Comparison of ENCODE assay signal across 1 cellular context in genomic region chr2:23926750-23927627, GRCh38.
TF ChIP-seq lines count a peak whose summit lies in the region.

Gene ATAD2B, minus strand, starts transcription at chr2:23927123. Its CDS starts 353 bp downstream, at chr2:23926770.

TF ChIP-seq in HepG2, 621 proteins besides CTCF, POLR2A, EP300 and RAD21 (continued from another document):
- TF ChIP-seq THRA (CRISPR knock-in tag; IDR thresholded peaks at IDR 0.05; ENCODE audit: borderline replicate concordance) (peak; percentile 55), ZNF674 (CRISPR knock-in tag; IDR thresholded peaks at IDR 0.05; ENCODE audit: low read depth) (0 out of 2 replicates have a peak, but pooled peaks have one; percentile 65), ZBTB8A (CRISPR knock-in tag; IDR thresholded peaks at IDR 0.05; ENCODE audit: borderline replicate concordance, low read depth) (no peak), ZFP82 (CRISPR knock-in tag; IDR thresholded peaks at IDR 0.05; ENCODE audit: borderline replicate concordance) (peak; percentile 89; the same call in 1 of the 2 replicates), CBX1 (IDR thresholded peaks at IDR 0.05; ENCODE audit: low read depth) (peak; percentile 92), ZNF570 (CRISPR knock-in tag; IDR thresholded peaks at IDR 0.05; ENCODE audit: borderline replicate concordance) (0 out of 2 replicates have a peak, but pooled peaks have one; percentile 78), HNRNPUL1 (IDR thresholded peaks at IDR 0.05; ENCODE audit: low read depth, low read length) (no peak; the same call in 1 of the 2 replicates), ZNF562 (CRISPR knock-in tag; IDR thresholded peaks at IDR 0.05; ENCODE audit: borderline replicate concordance) (no peak), SP140L (CRISPR knock-in tag; IDR thresholded peaks at IDR 0.05; ENCODE audit: borderline replicate concordance) (no peak; the same call in 1 of the 2 replicates), RARA (CRISPR knock-in tag; IDR thresholded peaks at IDR 0.05) (peak; percentile 51), SP2 (CRISPR knock-in tag; IDR thresholded peaks at IDR 0.05) (peak; percentile 60), ELK4 (CRISPR knock-in tag; IDR thresholded peaks at IDR 0.05; ENCODE audit: borderline replicate concordance) (0 out of 2 replicates have a peak, but pooled peaks have one; percentile 10), ZFX (CRISPR knock-in tag; IDR thresholded peaks at IDR 0.05; ENCODE audit: low read depth) (peak; percentile 94), ZNF33A (CRISPR knock-in tag; IDR thresholded peaks at IDR 0.05; ENCODE audit: borderline replicate concordance) (no peak), ISL2 (CRISPR knock-in tag; IDR thresholded peaks at IDR 0.05) (peak; percentile 78; the same call in 1 of the 2 replicates), ZNF605 (CRISPR knock-in tag; IDR thresholded peaks at IDR 0.05) (no peak; the same call in 1 of the 2 replicates), RERE (CRISPR knock-in tag; IDR thresholded peaks at IDR 0.05; ENCODE audit: low read depth) (peak; percentile 65), ZHX1 (CRISPR knock-in tag; IDR thresholded peaks at IDR 0.05; ENCODE audit: low read depth) (peak; percentile 92), SAP130 (CRISPR knock-in tag; IDR thresholded peaks at IDR 0.05; ENCODE audit: low read depth) (peak; percentile 94), ZNF329 (CRISPR knock-in tag; IDR thresholded peaks at IDR 0.05; ENCODE audit: low read depth) (peak; percentile 81; the same call in 1 of the 2 replicates), HNF1A (IDR thresholded peaks at IDR 0.05; ENCODE audit: low read depth) (no peak; the same call in 1 of the 2 replicates), HNF1A (CRISPR knock-in tag; IDR thresholded peaks at IDR 0.05; ENCODE audit: borderline replicate concordance) (peak; percentile 73), SKIL (CRISPR knock-in tag; IDR thresholded peaks at IDR 0.05; ENCODE audit: borderline replicate concordance) (peak; percentile 68; the same call in 1 of the 2 replicates), PATZ1 (CRISPR knock-in tag; IDR thresholded peaks at IDR 0.05) (peak; percentile 39; the same call in 1 of the 2 replicates)
